ENCODE assay signal across 7 cellular contexts in the genomic region with DNA sequence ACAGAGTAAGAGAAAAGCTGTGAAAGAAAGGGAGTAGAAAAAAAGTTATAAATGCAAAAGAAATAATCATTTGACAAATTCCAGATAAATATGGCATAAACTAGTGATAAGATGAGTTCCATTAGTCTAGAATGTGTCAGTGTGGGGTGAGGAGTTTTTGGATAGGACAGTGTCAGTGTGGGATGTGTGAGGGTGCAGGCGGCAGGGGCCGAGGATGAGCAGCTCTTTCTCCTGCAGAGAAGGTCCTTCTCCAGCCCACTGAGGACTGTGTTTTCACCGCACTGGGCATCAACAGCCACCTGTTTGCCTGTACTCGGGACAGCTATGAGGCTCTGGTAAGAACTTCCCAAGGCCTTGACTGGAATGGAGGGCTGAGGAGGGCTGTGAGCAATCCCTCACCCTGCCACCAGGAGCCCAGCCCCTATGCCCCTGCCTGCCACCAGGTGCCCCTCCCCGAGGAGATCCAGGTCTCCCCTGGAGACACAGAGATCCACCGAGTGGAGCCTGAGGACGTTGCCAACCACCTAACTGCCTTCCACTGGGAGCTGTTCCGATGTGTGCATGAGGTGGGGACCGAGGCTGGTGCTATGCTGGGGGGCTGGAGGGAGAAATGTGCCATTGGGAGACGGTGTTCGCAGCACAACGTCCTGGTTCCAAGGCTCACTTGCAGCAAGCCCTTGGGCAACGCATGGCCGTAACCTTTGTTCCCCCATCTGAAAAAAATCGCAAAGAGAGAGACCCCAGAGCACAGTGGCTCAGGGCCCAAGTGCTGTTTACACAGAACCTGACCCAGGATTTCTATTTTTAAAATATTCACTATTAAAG. TPM values are rescaled to one million over a fixed set of nuclear protein-coding genes. Genes with fewer than 3 reads are reported as not detected.
DNase-seq lines count a peak whose midpoint lies in the region; ATAC-seq, FAIRE-seq and TF ChIP-seq lines count a peak whose summit lies in the region.

No MANE protein-coding gene starts in this region.

- no peaks in the 10 kb centered on the region for H3K9me3 Mint-ChIP-seq in mesothelial cell of epicardium

- CTCF ChIA-PET in K562 (lab: Yijun Ruan, JAX; ENCODE audit: low intra/inter-chr PET ratio), result interaction anchor here (0.7 kb wide), 1 partner anchor 101 kb away, joined by 3 read pairs; no protein-coding TSS in a partner anchor

- no peaks in the 10 kb centered on the region for H3K27me3 ChIP-seq in NT2/D1 (ENCODE audit: insufficient read depth, insufficient read length)
- no peaks in the 10 kb centered on the region for H3K27me3 ChIP-seq in K562 (ENCODE audit: control insufficient read depth in 2 of 2, insufficient read depth in 2 of 2, low read length in 2 of 2)

- BruUV-seq in K562 (replicated peaks; lab: Mats Ljungman, UMichigan), result no TSS peak

- no peaks in the 10 kb centered on the region for H3K9me1 ChIP-seq in K562 (ENCODE audit: control insufficient read depth, insufficient read depth, low read length)

- peaks cover 2% of the 10 kb centered on the region for H3K27me3 Mint-ChIP-seq in mesothelial cell of epicardium (ENCODE audit: low read depth)

- H3K4me3 ChIP-seq in NT2/D1 (ENCODE audit: insufficient read length, low read depth), result no peak overlapping the region
- no peak overlapping the region for H3K4me3 ChIP-seq in K562

- TF ChIP-seq EP300 in K562 (IDR thresholded peaks at IDR 0.05; ENCODE audit: low read length), result no peak

- POLR2A ChIA-PET in K562 (lab: Yijun Ruan, JAX), result interaction anchor here (1.0 to 1.9 kb wide), 4 partner anchors 10 to 77 kb away, joined by 3 to 7 read pairs (median 5); partner anchors contain the start of gene CASC3

- peaks cover 34% of the 10 kb centered on the region for H3K36me3 ChIP-seq in NT2/D1 (ENCODE audit: insufficient read depth, insufficient read length, low read length)
- H3K36me3 ChIP-seq in K562 (ENCODE audit: control insufficient read depth, insufficient read depth, low read length), result no peaks in the 10 kb centered on the region; the same call in 2 of the 3 replicates

- TF ChIP-seq RAD21 in K562 (CRISPR knock-in tag; conservative IDR thresholded peaks at IDR 0.05 in 1 of 2, IDR thresholded peaks at IDR 0.05 in 1 of 2), result no peak

- no peak overlapping the region for H2AFZ ChIP-seq in K562 (ENCODE audit: low read depth, low read length)

- no peaks in the 10 kb centered on the region for H3K79me2 ChIP-seq in K562 (ENCODE audit: control insufficient read depth, insufficient read depth, low read length)

- FAIRE-seq in GM12891 (lab: Jason Lieb, UNC) (peak; percentile 84), K562 (lab: Jason Lieb, UNC) (peak; percentile 64), GM12892 (lab: Jason Lieb, UNC) (no peak)

- no peak overlapping the region for H3K27ac Mint-ChIP-seq in mesothelial cell of epicardium

- H3K9ac ChIP-seq in NT2/D1 (ENCODE audit: insufficient read length, low read depth), result peak overlapping the region; percentile 76
- H3K9ac ChIP-seq in K562 (ENCODE audit: insufficient read depth in 1 of 2, low read depth in 2 of 2, low read length in 2 of 2), result no peak overlapping the region; a peak in 1 of 4 replicates

- in situ Hi-C loops in K562 (cut with MboI), result loop anchor here (5.0 kb wide), 1 partner anchor 97 kb away; the partner anchor contains the start of gene CDC6

- TF ChIP-seq CTCF in K562 (IDR thresholded peaks at IDR 0.05 in 2 of 3, conservative IDR thresholded peaks at IDR 0.05 in 1 of 3; ENCODE audit: insufficient read depth in 2 of 3, low read depth in 1 of 3, low read length in 3 of 3) (peak; percentile 32 to 75 (median 53)), mesothelial cell of epicardium (IDR thresholded peaks at IDR 0.05; ENCODE audit: unreplicated experiment) (peak; percentile 26)

- intact Hi-C loops in K562 (cut with micrococcal nuclease), result loop anchor here (1.0 to 5.0 kb wide), 2 partner anchors 77 to 178 kb away; no protein-coding TSS in a partner anchor

- DNase-seq in GM12891 (ENCODE audit: insufficient read length, low spot score), result no peak
- DNase-seq in NT2/D1 (ENCODE audit: low read depth, low spot score), result peak; percentile 33
- peak in 2 of 4 experiments; percentile 49 to 61 for DNase-seq in K562 (ENCODE audit: extremely low read depth in 1 of 4, low spot score in 3 of 4)
- no peak for DNase-seq in mesothelial cell of epicardium (ENCODE audit: low spot score in 2 of 2, unreplicated experiment in 2 of 2)
- DNase-seq in amniotic stem cell (lab: John Stamatoyannopoulos, UW), result no peak
- DNase-seq in GM12892 (ENCODE audit: insufficient read length), result no peak

- H3K4me3 Mint-ChIP-seq in mesothelial cell of epicardium, result peak overlapping the region; percentile 88

- peaks cover 17% of the 10 kb centered on the region for H3K4me1 ChIP-seq in NT2/D1 (ENCODE audit: insufficient read depth, insufficient read length)
- H3K4me1 ChIP-seq in K562 (replicated peaks in 1 of 2; ENCODE audit: control insufficient read depth in 2 of 2, insufficient read depth in 2 of 2, low read length in 2 of 2), result peaks cover 3 to 23% of the 10 kb centered on the region in 2 experiments; a peak in 3 of 5 replicates

- H3K4me1 Mint-ChIP-seq in mesothelial cell of epicardium, result peaks cover 15% of the 10 kb centered on the region

- WGBS in K562 (ENCODE audit: insufficient coverage, low coverage, missing lambda C conversion rate), result 75% methylated on average over 14 of the region's 15 CpGs

- TF ChIP-seq POLR2A in GM12891 (IDR thresholded peaks at IDR 0.05; ENCODE audit: low read depth, low read length) (no peak), K562 (conservative IDR thresholded peaks at IDR 0.05) (no peak), GM12892 (IDR thresholded peaks at IDR 0.05; ENCODE audit: low read depth, low read length) (no peak)

- peaks cover 4% of the 10 kb centered on the region for H3K36me3 Mint-ChIP-seq in mesothelial cell of epicardium

- no peaks in the 10 kb centered on the region for H3K9me3 ChIP-seq in NT2/D1 (ENCODE audit: insufficient read depth, low read length)
- H3K9me3 ChIP-seq in K562 (replicated peaks; ENCODE audit: control insufficient read depth, insufficient read depth, low read depth, low read length), result no peaks in the 10 kb centered on the region

- no peaks in the 10 kb centered on the region for H4K20me1 ChIP-seq in K562 (replicated peaks; ENCODE audit: control insufficient read depth, insufficient read depth, low read length)

- ATAC-seq in K562 (peak; percentile 42), HG02623 (IDR thresholded peaks at IDR 0.05; ENCODE audit: unreplicated experiment) (no peak)

- no peak overlapping the region for H3K27ac ChIP-seq in K562 (ENCODE audit: extremely low read depth, low read depth, low read length)

- H3K4me2 ChIP-seq in K562 (ENCODE audit: insufficient read depth, low read length), result no peak overlapping the region

RNA-seq across cellular contexts. Expression of gene RAPGEFL1, which starts 13.1 kb away (rescaled TPM):
- 1.4 TPM for polyA plus RNA-seq in GM12891 (2012; ENCODE audit: low read depth, missing spikeins)
- total RNA-seq in K562 (2011; cell fraction: chromatin; rRNA removed; ENCODE audit: low replicate concordance), result 22.1 and 46.9 TPM in 2 replicates
- total RNA-seq in K562 (2011; cell fraction: nucleolus; rRNA removed), result 18.2 and 24.0 TPM in 2 replicates
- 17.4 and 20.8 TPM in 2 replicates for total RNA-seq in K562 (2011; cell fraction: nucleoplasm; rRNA removed)
- 1.8 and 2.1 TPM in 2 replicates for total RNA-seq in K562 (2014; rRNA removed)
- 1.5 and 1.6 TPM in 2 replicates for total RNA-seq in K562 (2014; rRNA removed; fragmentation: Illumina TruSeq; extraction: Trizol)
- total RNA-seq in K562 (2015; rRNA removed; fragmentation: Illumina TruSeq; extraction: Trizol), result 1.5 and 1.8 TPM in 2 replicates
- total RNA-seq in K562 (2021), result 3.6 and 4.1 TPM in 2 replicates
- polyA plus RNA-seq in K562 (2011; rRNA removed), result 2.4 and 2.9 TPM in 2 replicates
- polyA plus RNA-seq in K562 (2011; cell fraction: cytosol; rRNA removed), result 1.4 and 4.0 TPM in 2 replicates
- 9.7 and 22.8 TPM in 2 replicates for polyA plus RNA-seq in K562 (2011; cell fraction: nucleus; rRNA removed)
- 2.0 and 2.5 TPM in 2 replicates for polyA plus RNA-seq in K562 (2012)
- 1.9 and 2.8 TPM in 2 replicates for polyA plus RNA-seq in K562 (2014; fragmentation: Illumina TruSeq; extraction: Trizol)
- under 1 TPM; 0.18 to 0.50 TPM for polyA plus RNA-seq in K562 (2014; fragmentation: Nextera tagmentation; extraction: Ambion mirVana)
- 2.2 and 2.6 TPM in 2 replicates for polyA plus RNA-seq in K562 (2014; rRNA removed)
- polyA minus RNA-seq in K562 (2011; rRNA and poly(A)+ RNA removed), result 1.9 and 2.9 TPM in 2 replicates
- 2.1 and 4.2 TPM in 2 replicates for polyA minus RNA-seq in K562 (2011; cell fraction: cytosol; rRNA and poly(A)+ RNA removed)
- polyA minus RNA-seq in K562 (2011; cell fraction: nucleus; rRNA and poly(A)+ RNA removed), result 4.2 and 7.1 TPM in 2 replicates
- total RNA-seq in mesothelial cell of epicardium, result 23.1 to 28.2 TPM (median 23.8 TPM) in 3 replicates
- 4.1 TPM for polyA plus RNA-seq in GM12892 (2012; ENCODE audit: missing spikeins)

RNA-seq across cellular contexts. Expression of gene WIPF2, which starts 28.7 kb away (rescaled TPM):
- 8.5 TPM for polyA plus RNA-seq in GM12891 (2012; ENCODE audit: low read depth, missing spikeins)
- 16.7 and 19.5 TPM in 2 replicates for total RNA-seq in K562 (2011; cell fraction: chromatin; rRNA removed; ENCODE audit: low replicate concordance)
- 7.8 and 9.5 TPM in 2 replicates for total RNA-seq in K562 (2011; cell fraction: nucleolus; rRNA removed)
- total RNA-seq in K562 (2011; cell fraction: nucleoplasm; rRNA removed), result 11.8 and 19.5 TPM in 2 replicates
- total RNA-seq in K562 (2014; rRNA removed) (4.0 and 5.3 TPM in 2 replicates), K562 (2014; rRNA removed; fragmentation: Illumina TruSeq; extraction: Trizol) (4.5 and 5.1 TPM in 2 replicates), K562 (2015; rRNA removed; fragmentation: Illumina TruSeq; extraction: Trizol) (4.9 and 5.3 TPM in 2 replicates), K562 (2021) (13.9 and 15.0 TPM in 2 replicates), mesothelial cell of epicardium (27.0 to 28.7 TPM (median 28.1 TPM) in 3 replicates)
- polyA plus RNA-seq in K562 (2011; rRNA removed) (3.6 and 5.3 TPM in 2 replicates), K562 (2014; fragmentation: Illumina TruSeq; extraction: Trizol) (10.7 and 11.0 TPM in 2 replicates), K562 (2014; fragmentation: Nextera tagmentation; extraction: Ambion mirVana) (1 to 10 TPM; 3.9 to 4.5 TPM), K562 (2014; rRNA removed) (6.5 and 7.9 TPM in 2 replicates)
- polyA plus RNA-seq in K562 (2011; cell fraction: cytosol; rRNA removed), result 2.3 and 4.4 TPM in 2 replicates
- polyA plus RNA-seq in K562 (2011; cell fraction: nucleus; rRNA removed), result 2.7 and 5.2 TPM in 2 replicates
- polyA plus RNA-seq in K562 (2012), result 11.7 and 13.9 TPM in 2 replicates
- 3.7 and 3.8 TPM in 2 replicates for polyA minus RNA-seq in K562 (2011; rRNA and poly(A)+ RNA removed)
- 3.1 and 3.5 TPM in 2 replicates for polyA minus RNA-seq in K562 (2011; cell fraction: cytosol; rRNA and poly(A)+ RNA removed)
- polyA minus RNA-seq in K562 (2011; cell fraction: nucleus; rRNA and poly(A)+ RNA removed), result 2.3 and 2.8 TPM in 2 replicates
- 10.9 TPM for polyA plus RNA-seq in GM12892 (2012; ENCODE audit: missing spikeins)

RNA-seq across cellular contexts. Expression of gene CASC3, which starts 50.1 kb away (rescaled TPM):
- polyA plus RNA-seq in GM12891 (2012; ENCODE audit: low read depth, missing spikeins), result 34.8 TPM
- total RNA-seq in K562 (2011; cell fraction: chromatin; rRNA removed; ENCODE audit: low replicate concordance), result 240 and 242 TPM in 2 replicates
- 98.2 and 103 TPM in 2 replicates for total RNA-seq in K562 (2011; cell fraction: nucleolus; rRNA removed)
- 184 and 228 TPM in 2 replicates for total RNA-seq in K562 (2011; cell fraction: nucleoplasm; rRNA removed)
- total RNA-seq in K562 (2014; rRNA removed), result 21.5 and 30.8 TPM in 2 replicates
- 38.2 and 38.7 TPM in 2 replicates for total RNA-seq in K562 (2014; rRNA removed; fragmentation: Illumina TruSeq; extraction: Trizol)
- total RNA-seq in K562 (2015; rRNA removed; fragmentation: Illumina TruSeq; extraction: Trizol), result 34.4 and 36.5 TPM in 2 replicates
- 57.5 and 61.1 TPM in 2 replicates for total RNA-seq in K562 (2021)
- polyA plus RNA-seq in K562 (2011; rRNA removed), result 43.3 and 51.8 TPM in 2 replicates
- polyA plus RNA-seq in K562 (2011; cell fraction: cytosol; rRNA removed), result 29.1 and 32.3 TPM in 2 replicates
- 191 and 220 TPM in 2 replicates for polyA plus RNA-seq in K562 (2011; cell fraction: nucleus; rRNA removed)
- polyA plus RNA-seq in K562 (2012), result 48.8 and 57.5 TPM in 2 replicates
- 56.5 and 65.1 TPM in 2 replicates for polyA plus RNA-seq in K562 (2014; fragmentation: Illumina TruSeq; extraction: Trizol)
- 10 to 100 TPM; 12.5 to 16.9 TPM for polyA plus RNA-seq in K562 (2014; fragmentation: Nextera tagmentation; extraction: Ambion mirVana)
- polyA plus RNA-seq in K562 (2014; rRNA removed), result 35.2 and 38.9 TPM in 2 replicates
- 30.6 and 33.1 TPM in 2 replicates for polyA minus RNA-seq in K562 (2011; rRNA and poly(A)+ RNA removed)
- polyA minus RNA-seq in K562 (2011; cell fraction: cytosol; rRNA and poly(A)+ RNA removed), result 13.3 and 20.1 TPM in 2 replicates
- 26.1 and 31.4 TPM in 2 replicates for polyA minus RNA-seq in K562 (2011; cell fraction: nucleus; rRNA and poly(A)+ RNA removed)
- 103 to 107 TPM (median 107 TPM) in 3 replicates for total RNA-seq in mesothelial cell of epicardium
- polyA plus RNA-seq in GM12892 (2012; ENCODE audit: missing spikeins), result 49.2 TPM
